ENCODE assay signal across 8 cellular contexts in genomic region chr9:14096182-14096922, GRCh38.
DNase-seq lines count a peak whose midpoint lies in the region; ATAC-seq and TF ChIP-seq lines count a peak whose summit lies in the region.

No MANE protein-coding gene starts in this region.

- H3K27me3 Mint-ChIP-seq in naive thymus-derived CD8-positive, alpha-beta T cell, result peaks cover 0 to 2% (median 0%) of the 10 kb centered on the region in 5 donors

- ATAC-seq in Right ventricle myocardium superior (ENCODE audit: poor library complexity), result peak; percentile 77
- no peak for ATAC-seq in naive thymus-derived CD8-positive, alpha-beta T cell

- intact Hi-C loops in Right ventricle myocardium superior (cut with DNase I), result no loop called here
- intact Hi-C loops in sigmoid colon (cut with DNase I), result loop anchor here (5.0 kb wide), 1 partner anchor 216 kb away; the partner anchor contains the start of gene NFIB

- H3K4me1 ChIP-seq in HAP-1, result peaks cover 29% of the 10 kb centered on the region
- peaks cover 37% of the 10 kb centered on the region for H3K4me1 ChIP-seq in SJCRH30
- peaks cover 0 to 46% (median 30%) of the 10 kb centered on the region in 4 donors for H3K4me1 ChIP-seq in sigmoid colon

- H3K4me3 Mint-ChIP-seq in naive thymus-derived CD8-positive, alpha-beta T cell, result no peak overlapping the region

- H3K36me3 ChIP-seq in HAP-1 (replicated peaks) (no peaks in the 10 kb centered on the region), SJCRH30 (no peaks in the 10 kb centered on the region), sigmoid colon (no peaks in the 10 kb centered on the region)

- peak overlapping the region; percentile 99 for H3K27ac ChIP-seq in SJCRH30
- H3K27ac ChIP-seq in sigmoid colon, result peak overlapping the region; percentile 46 to 74 (median 64)

- H3K9me3 Mint-ChIP-seq in naive thymus-derived CD8-positive, alpha-beta T cell, result peaks cover 0 to 4% (median 0%) of the 10 kb centered on the region in 9 donors

- POLR2A ChIA-PET in naive thymus-derived CD8-positive, alpha-beta T cell (lab: Charles Lee), result no interaction called here

- no peaks in the 10 kb centered on the region for H3K4me1 Mint-ChIP-seq in naive thymus-derived CD8-positive, alpha-beta T cell

- H3K27me3 ChIP-seq in HAP-1 (ENCODE audit: low read depth) (no peaks in the 10 kb centered on the region), SJCRH30 (no peaks in the 10 kb centered on the region), sigmoid colon (no peaks in the 10 kb centered on the region)

- WGBS in sigmoid colon, 2 donors, result 68 to 81% methylated on average over 15 of the region's 15 CpGs

- no peaks in the 10 kb centered on the region for H3K36me3 Mint-ChIP-seq in naive thymus-derived CD8-positive, alpha-beta T cell

- H3K4me3 ChIP-seq in HAP-1 (no peak overlapping the region), SJCRH30 (peak overlapping the region; percentile 26), sigmoid colon (peak overlapping the region in 3 of 4 donors; percentile 13 to 34 (median 25))

- TF ChIP-seq EP300 in sigmoid colon (IDR thresholded peaks at IDR 0.05), result no peak

- no peak overlapping the region for H3K27ac Mint-ChIP-seq in naive thymus-derived CD8-positive, alpha-beta T cell

- DNase-seq in HAP-1 (ENCODE audit: low spot score in 2 of 2) (peak; percentile 57 to 77), SJCRH30 (peak; percentile 88 to 95), Right ventricle myocardium superior (no peak), sigmoid colon (no peak), D341Med (ENCODE audit: low spot score) (no peak), GM13976 (ENCODE audit: low spot score) (no peak)
- DNase-seq in naive thymus-derived CD8-positive, alpha-beta T cell, result no peak
- DNase-seq in activated CD4-positive, CD25-positive, alpha-beta regulatory T cell treated with anti-CD3 and anti-CD28 coated beads, Interleukin-2, amount 50 U/mL, for 72 hours, result no peak

- no peak for TF ChIP-seq CTCF in sigmoid colon (IDR thresholded peaks at IDR 0.05)
- no peak for TF ChIP-seq CTCF in GM13976 (IDR thresholded peaks at IDR 0.05; ENCODE audit: borderline replicate concordance, control extremely low read depth, extremely low read depth, insufficient read depth, missing control alignments)

- in situ Hi-C loops in HAP-1 (cut with MboI; ENCODE audit: low sequenced_read_pairs) (no loop called here), GM13976 (cut with MboI; ENCODE audit: low sequenced_read_pairs, unreplicated experiment) (no loop called here)

- H3K9me3 ChIP-seq in HAP-1, result no peaks in the 10 kb centered on the region
- no peaks in the 10 kb centered on the region for H3K9me3 ChIP-seq in SJCRH30 (replicated peaks)
- no peaks in the 10 kb centered on the region for H3K9me3 ChIP-seq in sigmoid colon

- no peak for TF ChIP-seq POLR2A in sigmoid colon (IDR thresholded peaks at IDR 0.05)

Comparison
In these comparisons a context has a peak if more than half of its experiments do, and no peak if none do; other contexts are left out.
1. DNase-seq: peak in HAP-1 (2 of 2) and SJCRH30 (2 of 2); none in Right ventricle myocardium superior (single experiment), sigmoid colon (single experiment), naive thymus-derived CD8-positive, alpha-beta T cell (0 of 10), D341Med (single experiment), activated CD4-positive, CD25-positive, alpha-beta regulatory T cell treated with anti-CD3 and anti-CD28 coated beads, Interleukin-2, amount 50 U/mL, for 72 hours (single experiment) and GM13976 (single experiment).